21 cellular contexts compared by ENCODE assay signal in the genomic region with DNA sequence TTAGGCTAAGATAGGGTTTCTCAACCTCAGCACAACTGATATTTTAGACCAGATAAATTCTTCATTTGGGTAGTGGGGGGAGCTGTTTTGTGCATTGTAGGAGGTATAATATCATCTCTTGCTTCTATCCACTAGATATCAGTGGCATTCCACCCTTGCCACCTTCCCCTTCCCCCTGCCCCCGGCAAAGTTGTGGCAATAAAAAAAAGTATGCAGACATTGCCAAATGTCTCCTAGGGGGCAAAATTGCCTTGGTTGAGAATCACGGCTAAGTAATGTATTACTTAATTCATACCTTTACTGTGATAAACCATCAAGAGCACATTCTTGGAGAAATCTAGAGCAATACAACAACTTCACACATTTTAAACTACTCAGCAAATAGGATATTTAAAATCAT.
"Had no signal": no experiment of that assay in that cellular context is flagged by ENCODE, and none has a peak within 500 bp of the region (broad histone marks: within the 10 kb centered on the region; RNA-seq: fewer than 3 reads in every experiment).

No MANE protein-coding gene starts in this region.

- H3K27me3 ChIP-seq: dorsolateral prefrontal cortex, heart right ventricle, right lobe of liver, spleen, testis, tibial nerve had no signal

- H3K27ac ChIP-seq: dorsolateral prefrontal cortex, heart right ventricle, parathyroid adenoma, prostate gland, right lobe of liver, spleen, testis, tibial nerve had no signal

- H2AFZ ChIP-seq: parathyroid adenoma had no signal

- H3K4me1 Mint-ChIP-seq: nephron progenitor cell had no signal

- H3K9me3 Mint-ChIP-seq: naive thymus-derived CD4-positive, alpha-beta T cell; nephron progenitor cell; stimulated activated naive B cell treated with anti-CD40 and anti-IgM and Interleukin-4, amounts not matched to agents 10 μg/mL and 1 μg/mL and 100 μg/mL, for 72 hours; stimulated activated naive CD8-positive, alpha-beta T cell treated with anti-CD3 and anti-CD28 coated beads, Interleukin-15, amount 100 ng/mL, for 72 hours had no signal

- H3K4me3 ChIP-seq: dorsolateral prefrontal cortex, heart right ventricle, prostate gland, right lobe of liver, spleen, testis, tibial nerve had no signal

- H3K36me3 ChIP-seq: heart right ventricle, prostate gland, right lobe of liver, spleen, tibial nerve had no signal

- H3K4me3 Mint-ChIP-seq: naive thymus-derived CD4-positive, alpha-beta T cell; nephron progenitor cell; stimulated activated naive B cell treated with anti-CD40 and anti-IgM and Interleukin-4, amounts not matched to agents 10 μg/mL and 1 μg/mL and 100 μg/mL, for 72 hours; stimulated activated naive CD8-positive, alpha-beta T cell treated with anti-CD3 and anti-CD28 coated beads, Interleukin-15, amount 100 ng/mL, for 72 hours had no signal

- DNase-seq: cortex of kidney; dorsolateral prefrontal cortex; effector CD8-positive, alpha-beta T cell; heart right ventricle; hypothalamus; kidney glomerular epithelial cell; naive thymus-derived CD4-positive, alpha-beta T cell; nephron progenitor cell; retina; right lobe of liver; spleen; stimulated activated CD4-positive, alpha-beta T cell treated with anti-CD3 and anti-CD28 coated beads, Interleukin-15, amount 100 ng/mL, for 24 hours; stimulated activated CD4-positive, alpha-beta T cell treated with anti-CD3 and anti-CD28 coated beads, Interleukin-1b, Interleukin-23, amount 100 ng/mL, for 48 hours; stimulated activated CD4-positive, alpha-beta T cell treated with anti-CD3 and anti-CD28 coated beads, Interleukin-4, amount 100 ng/mL, for 24 hours; stimulated activated naive B cell treated with anti-CD40 and anti-IgM and Interleukin-4, amounts not matched to agents 10 μg/mL and 1 μg/mL and 100 μg/mL, for 72 hours; stimulated activated naive CD8-positive, alpha-beta T cell treated with anti-CD3 and anti-CD28 coated beads, Interleukin-15, amount 100 ng/mL, for 72 hours; testis had no signal

- ATAC-seq: esophagus mucosa; heart right ventricle; naive thymus-derived CD4-positive, alpha-beta T cell; right lobe of liver; stimulated activated naive B cell treated with anti-CD40 and anti-IgM and Interleukin-4, amounts not matched to agents 10 μg/mL and 1 μg/mL and 100 μg/mL, for 72 hours; stimulated activated naive CD8-positive, alpha-beta T cell treated with anti-CD3 and anti-CD28 coated beads, Interleukin-15, amount 100 ng/mL, for 72 hours had no signal

- H3K27me3 Mint-ChIP-seq: naive thymus-derived CD4-positive, alpha-beta T cell; stimulated activated naive B cell treated with anti-CD40 and anti-IgM and Interleukin-4, amounts not matched to agents 10 μg/mL and 1 μg/mL and 100 μg/mL, for 72 hours; stimulated activated naive CD8-positive, alpha-beta T cell treated with anti-CD3 and anti-CD28 coated beads, Interleukin-15, amount 100 ng/mL, for 72 hours had no signal

- H3K4me1 ChIP-seq: parathyroid adenoma, prostate gland had no signal

- H3K36me3 Mint-ChIP-seq: naive thymus-derived CD4-positive, alpha-beta T cell had no signal

- H3K27ac Mint-ChIP-seq: nephron progenitor cell; stimulated activated naive B cell treated with anti-CD40 and anti-IgM and Interleukin-4, amounts not matched to agents 10 μg/mL and 1 μg/mL and 100 μg/mL, for 72 hours; stimulated activated naive CD8-positive, alpha-beta T cell treated with anti-CD3 and anti-CD28 coated beads, Interleukin-15, amount 100 ng/mL, for 72 hours had no signal
